ENCODE assay signal across 22 cellular contexts in genomic region chr17:81277938-81278693, GRCh38. TPM values are rescaled to one million over a fixed set of nuclear protein-coding genes. Genes with fewer than 3 reads are reported as not detected.
DNase-seq lines count a peak whose midpoint lies in the region; ATAC-seq, FAIRE-seq and TF ChIP-seq lines count a peak whose summit lies in the region.
"Had no signal": no experiment of that assay in that cellular context is flagged by ENCODE, and none has a peak within 500 bp of the region (broad histone marks: within the 10 kb centered on the region; RNA-seq: fewer than 3 reads in every experiment).

No MANE protein-coding gene starts in this region.

- H3K9me3 ChIP-seq in astrocyte (ENCODE audit: insufficient read depth, low read depth, low read length) (no peaks in the 10 kb centered on the region), thyroid gland (no peaks in the 10 kb centered on the region), breast epithelium (no peaks in the 10 kb centered on the region)
- H3K9me3 ChIP-seq: adrenal gland, SK-N-SH, tibial artery had no signal

- H3K27ac ChIP-seq in astrocyte (ENCODE audit: low read depth, low read length), result no peak overlapping the region
- peak overlapping the region in 2 of 3 donors; percentile 22 to 31 for H3K27ac ChIP-seq in thyroid gland
- no peak overlapping the region for H3K27ac ChIP-seq in breast epithelium
- H3K27ac ChIP-seq: tibial artery had no signal

- H3K9me3 Mint-ChIP-seq in astrocyte (ENCODE audit: unreplicated experiment) (no peaks in the 10 kb centered on the region), memory B cell (no peaks in the 10 kb centered on the region)
- H3K9me3 Mint-ChIP-seq: activated CD4-positive, alpha-beta memory T cell treated with anti-CD3 and anti-CD28 coated beads, Interleukin-2, amount 10 ng/mL, durations not matched to agents 7 days and 5 days; CD8-positive, alpha-beta memory T cell; central memory CD8-positive, alpha-beta T cell; stimulated activated naive B cell treated with anti-CD40 and anti-IgM and Interleukin-4, amounts not matched to agents 10 μg/mL and 1 μg/mL and 100 μg/mL, for 72 hours; T-helper 2 cell treated with Interferon-gamma antibody and Interleukin-4, amounts not matched to agents 5 μg/mL and 100 μg/mL, for 36 hours had no signal

- H3K79me2 ChIP-seq in astrocyte (ENCODE audit: insufficient read depth, low read length), result no peaks in the 10 kb centered on the region

- TF ChIP-seq CTCF in astrocyte (IDR thresholded peaks at IDR 0.05; ENCODE audit: insufficient read depth, low read depth, low read length), result no peak
- no peak for TF ChIP-seq CTCF in thyroid gland (IDR thresholded peaks at IDR 0.05)
- no peak for TF ChIP-seq CTCF in breast epithelium (IDR thresholded peaks at IDR 0.05)

- H3K4me2 ChIP-seq in astrocyte (ENCODE audit: low read length), result no peak overlapping the region
- H3K4me2 ChIP-seq: SK-N-SH had no signal

- H3K4me3 ChIP-seq in astrocyte (ENCODE audit: insufficient read depth, low read depth, low read length) (no peak overlapping the region), thyroid gland (replicated peaks in 1 of 3) (no peak overlapping the region), breast epithelium (no peak overlapping the region)
- H3K4me3 ChIP-seq: adrenal gland, tibial artery had no signal

- no peak overlapping the region for H3K9ac ChIP-seq in astrocyte (ENCODE audit: low read length)
- H3K9ac ChIP-seq: SK-N-SH had no signal

- H3K36me3 ChIP-seq in astrocyte (ENCODE audit: insufficient read depth, low read length) (peaks cover 13% of the 10 kb centered on the region), thyroid gland (peaks cover 37 to 41% of the 10 kb centered on the region in 2 donors), breast epithelium (no peaks in the 10 kb centered on the region)

- H4K20me1 ChIP-seq in astrocyte (ENCODE audit: insufficient read depth, low read length), result peaks cover 29% of the 10 kb centered on the region

- H3K4me3 Mint-ChIP-seq in astrocyte (ENCODE audit: unreplicated experiment), result peak overlapping the region; percentile 40
- H3K4me3 Mint-ChIP-seq in memory B cell, result no peak overlapping the region
- H3K4me3 Mint-ChIP-seq: activated CD4-positive, alpha-beta memory T cell treated with anti-CD3 and anti-CD28 coated beads, Interleukin-2, amount 10 ng/mL, durations not matched to agents 7 days and 5 days; CD8-positive, alpha-beta memory T cell; central memory CD8-positive, alpha-beta T cell; stimulated activated naive B cell treated with anti-CD40 and anti-IgM and Interleukin-4, amounts not matched to agents 10 μg/mL and 1 μg/mL and 100 μg/mL, for 72 hours; T-helper 2 cell treated with Interferon-gamma antibody and Interleukin-4, amounts not matched to agents 5 μg/mL and 100 μg/mL, for 36 hours had no signal

- no peak for FAIRE-seq in astrocyte (lab: Jason Lieb, UNC)

- H3K27ac Mint-ChIP-seq in astrocyte (ENCODE audit: unreplicated experiment) (no peak overlapping the region), memory B cell (peak overlapping the region; percentile 45)
- H3K27ac Mint-ChIP-seq: activated CD4-positive, alpha-beta memory T cell treated with anti-CD3 and anti-CD28 coated beads, Interleukin-2, amount 10 ng/mL, durations not matched to agents 7 days and 5 days; stimulated activated naive B cell treated with anti-CD40 and anti-IgM and Interleukin-4, amounts not matched to agents 10 μg/mL and 1 μg/mL and 100 μg/mL, for 72 hours; T-helper 2 cell treated with Interferon-gamma antibody and Interleukin-4, amounts not matched to agents 5 μg/mL and 100 μg/mL, for 36 hours had no signal

- no peak for DNase-seq in astrocyte (ENCODE audit: low read depth)
- DNase-seq in fibroblast of peridontal ligament (ENCODE audit: extremely low read depth), result peak; percentile 34
- DNase-seq in memory B cell (ENCODE audit: low spot score in 2 of 2), result no peak
- peak in 1 of 2 donors; percentile 33 for DNase-seq in thyroid gland
- no peak for DNase-seq in HT-29 (ENCODE audit: low spot score)
- DNase-seq in kidney glomerular epithelial cell (lab: John Stamatoyannopoulos, UW), result no peak
- DNase-seq in breast epithelium (ENCODE audit: low spot score in 2 of 2), result no peak
- DNase-seq: activated CD4-positive, alpha-beta memory T cell treated with anti-CD3 and anti-CD28 coated beads, Interleukin-2, amount 10 ng/mL, durations not matched to agents 7 days and 5 days; activated gamma-delta T cell treated with Interleukin-2 at 50 U/mL for 16 hours; CD8-positive, alpha-beta memory T cell; DMS53; GOT3; KG1; stimulated activated CD4-positive, alpha-beta T cell treated with anti-CD3 and anti-CD28 coated beads, Interleukin-1b, Interleukin-23, amount 100 ng/mL, for 48 hours; stimulated activated naive B cell treated with anti-CD40 and anti-IgM and Interleukin-4, amounts not matched to agents 10 μg/mL and 1 μg/mL and 100 μg/mL, for 72 hours; tibial artery had no signal

- H3K4me1 ChIP-seq in astrocyte (ENCODE audit: insufficient read depth, low read length) (no peaks in the 10 kb centered on the region), thyroid gland (peaks cover 14 to 22% of the 10 kb centered on the region in 2 donors), breast epithelium (no peaks in the 10 kb centered on the region)
- H3K4me1 ChIP-seq: adrenal gland, tibial artery had no signal

- H3K36me3 Mint-ChIP-seq in astrocyte (ENCODE audit: low read depth, unreplicated experiment), result peaks cover 21% of the 10 kb centered on the region
- peaks cover 16% of the 10 kb centered on the region for H3K36me3 Mint-ChIP-seq in memory B cell

- H3K27me3 Mint-ChIP-seq in astrocyte (ENCODE audit: low read depth, unreplicated experiment) (no peaks in the 10 kb centered on the region), memory B cell (no peaks in the 10 kb centered on the region)
- H3K27me3 Mint-ChIP-seq: activated CD4-positive, alpha-beta memory T cell treated with anti-CD3 and anti-CD28 coated beads, Interleukin-2, amount 10 ng/mL, durations not matched to agents 7 days and 5 days; CD8-positive, alpha-beta memory T cell; central memory CD8-positive, alpha-beta T cell; stimulated activated naive B cell treated with anti-CD40 and anti-IgM and Interleukin-4, amounts not matched to agents 10 μg/mL and 1 μg/mL and 100 μg/mL, for 72 hours had no signal

- H2AFZ ChIP-seq in astrocyte (ENCODE audit: low read depth, low read length), result no peak overlapping the region

- H3K27me3 ChIP-seq in astrocyte (ENCODE audit: insufficient read depth, low read length) (no peaks in the 10 kb centered on the region), thyroid gland (no peaks in the 10 kb centered on the region), breast epithelium (no peaks in the 10 kb centered on the region)
- H3K27me3 ChIP-seq: adrenal gland, tibial artery had no signal

- 83 to 90% methylated on average over 16 to 19 of the region's 20 CpGs for WGBS in thyroid gland, 2 donors

- no peaks in the 10 kb centered on the region for H3K4me1 Mint-ChIP-seq in astrocyte (ENCODE audit: low read depth, unreplicated experiment)
- peaks cover 2% of the 10 kb centered on the region for H3K4me1 Mint-ChIP-seq in memory B cell

- no peak for TF ChIP-seq POLR2A in thyroid gland (IDR thresholded peaks at IDR 0.05)
- TF ChIP-seq POLR2A in breast epithelium (IDR thresholded peaks at IDR 0.05), result no peak

- ATAC-seq in memory B cell (ENCODE audit: low read depth), result no peak
- ATAC-seq in GM21619 (IDR thresholded peaks at IDR 0.05; ENCODE audit: unreplicated experiment), result no peak
- ATAC-seq: Panc1; stimulated activated naive B cell treated with anti-CD40 and anti-IgM and Interleukin-4, amounts not matched to agents 10 μg/mL and 1 μg/mL and 100 μg/mL, for 72 hours had no signal

- intact Hi-C loops in thyroid gland (cut with DNase I), result no loop called here
- intact Hi-C loops in breast epithelium (cut with DNase I; ENCODE audit: low total_unique reads), result loop anchor here (10.0 kb wide), 1 partner anchor 327 kb away; no protein-coding TSS in a partner anchor

RNA-seq across cellular contexts. Expression of gene SLC38A10, which starts 17.0 kb away (rescaled TPM):
- total RNA-seq in astrocyte (71.4 and 80.3 TPM in 2 replicates), thyroid gland (100 to 1,000 TPM in 3 of 4 donors, 10 to 100 TPM in 1; 81.8 to 140 (median 121) TPM), breast epithelium (100 to 1,000 TPM in 1 of 3 donors, 10 to 100 TPM in 2; 52.4 to 104 (median 85.2) TPM)
- 109 and 116 TPM in 2 replicates for total RNA-seq in HT-29 (2014; rRNA removed; shearing (Covaris generic))

RNA-seq across cellular contexts. Expression of gene NDUFAF8, which starts 39.0 kb away (rescaled TPM):
- total RNA-seq in astrocyte, result 52.6 and 67.2 TPM in 2 replicates
- 100 to 1,000 TPM in 1 of 4 donors, 10 to 100 TPM in 3; 17.0 to 107 (median 53.7) TPM for total RNA-seq in thyroid gland
- total RNA-seq in HT-29 (2014; rRNA removed; shearing (Covaris generic)), result 87.4 and 96.5 TPM in 2 replicates
- 10 to 100 TPM; 34.2 to 39.7 (median 35.2) TPM for total RNA-seq in breast epithelium

RNA-seq across cellular contexts. Expression of gene TEPSIN, which starts 39.3 kb away (rescaled TPM):
- total RNA-seq in astrocyte, result 26.4 and 28.7 TPM in 2 replicates
- total RNA-seq in thyroid gland, result 10 to 100 TPM; 37.9 to 82.2 (median 64.9) TPM
- 39.4 and 46.2 TPM in 2 replicates for total RNA-seq in HT-29 (2014; rRNA removed; shearing (Covaris generic))
- total RNA-seq in breast epithelium, result 10 to 100 TPM; 33.9 to 54.3 (median 36.4) TPM

RNA-seq across cellular contexts. Expression of gene CEP131, which starts 55.4 kb away (rescaled TPM):
- total RNA-seq in astrocyte (5.8 and 5.9 TPM in 2 replicates), thyroid gland (10 to 100 TPM in 1 of 4 donors, 1 to 10 TPM in 3; 6.9 to 12.0 (median 8.6) TPM), breast epithelium (10 to 100 TPM in 1 of 3 donors, 1 to 10 TPM in 2; 6.9 to 12.8 (median 9.7) TPM)
- total RNA-seq in HT-29 (2014; rRNA removed; shearing (Covaris generic)), result 37.1 and 46.0 TPM in 2 replicates

Comparison
In these comparisons a context has a peak if more than half of its experiments do, and no peak if none do; other contexts are left out.
1. H3K27ac ChIP-seq: peak in thyroid gland (2 of 3); none in astrocyte (single experiment) and breast epithelium (0 of 2).